Comparison of ENCODE assay signal across 24 cellular contexts in genomic region chr3:63878394-63879089, GRCh38. TPM values are rescaled to one million over a fixed set of nuclear protein-coding genes. Genes with fewer than 3 reads are reported as not detected.
DNase-seq lines count a peak whose midpoint lies in the region; ATAC-seq, FAIRE-seq and TF ChIP-seq lines count a peak whose summit lies in the region.
"Had no signal": no experiment of that assay in that cellular context is flagged by ENCODE, and none has a peak within 500 bp of the region (broad histone marks: within the 10 kb centered on the region; RNA-seq: fewer than 3 reads in every experiment).

No MANE protein-coding gene starts in this region.

- TF ChIP-seq CTCF in MM.1S (IDR thresholded peaks at IDR 0.05; ENCODE audit: low read length) (no peak), astrocyte (IDR thresholded peaks at IDR 0.05; ENCODE audit: insufficient read depth, low read depth, low read length) (no peak), neural progenitor cell (IDR thresholded peaks at IDR 0.05) (no peak)

- no peak for ATAC-seq in activated CD4-positive, CD25-positive, alpha-beta regulatory T cell treated with anti-CD3 and anti-CD28 coated beads, Interleukin-2, amount 50 U/mL, for 24 hours
- ATAC-seq: right cardiac atrium had no signal

- H3K9ac ChIP-seq in MM.1S (ENCODE audit: low read length): no peak overlapping the region
- no peak overlapping the region for H3K9ac ChIP-seq in astrocyte (ENCODE audit: low read length)
- peak overlapping the region; percentile 12 for H3K9ac ChIP-seq in neural progenitor cell

- H3K9me3 Mint-ChIP-seq in T-helper 1 cell treated with Interleukin-12 subunit alpha and Interleukin-12 subunit beta and Interleukin-4 antibody, amounts not matched to agents 30 μg/mL and 1 μg/mL, for 36 hours: no peaks in the 10 kb centered on the region
- H3K9me3 Mint-ChIP-seq in astrocyte (ENCODE audit: unreplicated experiment): no peaks in the 10 kb centered on the region
- no peaks in the 10 kb centered on the region for H3K9me3 Mint-ChIP-seq in neural progenitor cell
- H3K9me3 Mint-ChIP-seq: CD14-positive monocyte had no signal

- FAIRE-seq in astrocyte (lab: Jason Lieb, UNC): no peak
- FAIRE-seq: colon, endometrium had no signal

- H2AFZ ChIP-seq in MM.1S (ENCODE audit: low read length) (no peak overlapping the region), astrocyte (ENCODE audit: low read depth, low read length) (no peak overlapping the region), neural progenitor cell (replicated peaks) (no peak overlapping the region)

- peaks cover 24% of the 10 kb centered on the region for H3K4me1 ChIP-seq in MM.1S (ENCODE audit: low read length)
- peaks cover 12% of the 10 kb centered on the region for H3K4me1 ChIP-seq in astrocyte (ENCODE audit: insufficient read depth, low read length)
- peaks cover 20% of the 10 kb centered on the region for H3K4me1 ChIP-seq in neural progenitor cell

- H3K4me3 ChIP-seq in MM.1S (ENCODE audit: low read length) (no peak overlapping the region), astrocyte (ENCODE audit: insufficient read depth, low read depth, low read length) (no peak overlapping the region), neural progenitor cell (no peak overlapping the region)
- H3K4me3 ChIP-seq: thoracic aorta had no signal

- H3K27ac ChIP-seq in MM.1S (ENCODE audit: low read length) (peak overlapping the region; percentile 34; the same call in 1 of the 2 replicates), astrocyte (ENCODE audit: low read depth, low read length) (no peak overlapping the region), neural progenitor cell (no peak overlapping the region)
- H3K27ac ChIP-seq: thoracic aorta had no signal

- H3K27me3 ChIP-seq in MM.1S (replicated peaks; ENCODE audit: insufficient read depth, low read length): no peaks in the 10 kb centered on the region
- no peaks in the 10 kb centered on the region for H3K27me3 ChIP-seq in astrocyte (ENCODE audit: insufficient read depth, low read length)
- no peaks in the 10 kb centered on the region for H3K27me3 ChIP-seq in neural progenitor cell

- H3K9me3 ChIP-seq in MM.1S (replicated peaks; ENCODE audit: insufficient read depth, low read length) (no peaks in the 10 kb centered on the region), astrocyte (ENCODE audit: insufficient read depth, low read depth, low read length) (no peaks in the 10 kb centered on the region), neural progenitor cell (ENCODE audit: low read depth) (no peaks in the 10 kb centered on the region)
- H3K9me3 ChIP-seq: thoracic aorta had no signal

- H4K20me1 ChIP-seq in MM.1S (ENCODE audit: insufficient read depth, low read length) (no peaks in the 10 kb centered on the region), astrocyte (ENCODE audit: insufficient read depth, low read length) (peaks cover 87% of the 10 kb centered on the region), neural progenitor cell (ENCODE audit: low read depth) (peaks cover 79% of the 10 kb centered on the region)

- peaks cover 29% of the 10 kb centered on the region for H3K4me1 Mint-ChIP-seq in T-helper 1 cell treated with Interleukin-12 subunit alpha and Interleukin-12 subunit beta and Interleukin-4 antibody, amounts not matched to agents 30 μg/mL and 1 μg/mL, for 36 hours (ENCODE audit: low read depth)
- peaks cover 18% of the 10 kb centered on the region for H3K4me1 Mint-ChIP-seq in astrocyte (ENCODE audit: low read depth, unreplicated experiment)
- H3K4me1 Mint-ChIP-seq in neural progenitor cell: peaks cover 37% of the 10 kb centered on the region

- H3K9me2 ChIP-seq in MM.1S (replicated peaks; ENCODE audit: insufficient read depth, low read length): no peaks in the 10 kb centered on the region

- H3K4me3 Mint-ChIP-seq in T-helper 1 cell treated with Interleukin-12 subunit alpha and Interleukin-12 subunit beta and Interleukin-4 antibody, amounts not matched to agents 30 μg/mL and 1 μg/mL, for 36 hours: no peak overlapping the region
- H3K4me3 Mint-ChIP-seq in astrocyte (ENCODE audit: unreplicated experiment): no peak overlapping the region
- no peak overlapping the region for H3K4me3 Mint-ChIP-seq in neural progenitor cell
- H3K4me3 Mint-ChIP-seq: CD14-positive monocyte had no signal

- DNase-seq in T-helper 1 cell: no peak
- peak; percentile 63 for DNase-seq in MM.1S
- DNase-seq in astrocyte (ENCODE audit: low read depth): no peak
- DNase-seq in neural progenitor cell (ENCODE audit: low spot score): no peak
- DNase-seq in NCI-H128 (lab: John Stamatoyannopoulos, UW; ENCODE audit: unreplicated experiment): no peak
- no peak for DNase-seq in NCI-H146 treated with DMSO at 0.1 percent for 48 hours (lab: John Stamatoyannopoulos, UW; ENCODE audit: unreplicated experiment)
- DNase-seq: activated gamma-delta T cell treated with Interleukin-2 at 50 U/mL for 16 hours, head of caudate nucleus, KG1, NCI-H1092 treated with DMSO at 0.1 percent for 48 hours, NCI-H2107, NCI-H526, right cardiac atrium, Right ventricle myocardium superior had no signal

- H3K4me2 ChIP-seq in MM.1S (ENCODE audit: low read depth, low read length): peak overlapping the region; percentile 68
- peak overlapping the region; percentile 9 for H3K4me2 ChIP-seq in astrocyte (ENCODE audit: low read length)
- no peak overlapping the region for H3K4me2 ChIP-seq in neural progenitor cell

- peaks cover 18% of the 10 kb centered on the region for H3F3A ChIP-seq in MM.1S (ENCODE audit: insufficient read depth, low read length)
- H3F3A ChIP-seq in neural progenitor cell (ENCODE audit: low read depth): no peaks in the 10 kb centered on the region

- H3K27ac Mint-ChIP-seq in T-helper 1 cell treated with Interleukin-12 subunit alpha and Interleukin-12 subunit beta and Interleukin-4 antibody, amounts not matched to agents 30 μg/mL and 1 μg/mL, for 36 hours: peak overlapping the region; percentile 12
- H3K27ac Mint-ChIP-seq in astrocyte (ENCODE audit: unreplicated experiment): no peak overlapping the region
- H3K27ac Mint-ChIP-seq in neural progenitor cell: no peak overlapping the region

- H3K79me2 ChIP-seq in MM.1S (ENCODE audit: low read length): peaks cover 84% of the 10 kb centered on the region
- H3K79me2 ChIP-seq in astrocyte (ENCODE audit: insufficient read depth, low read length): peaks cover 74% of the 10 kb centered on the region
- peaks cover 97% of the 10 kb centered on the region for H3K79me2 ChIP-seq in neural progenitor cell (ENCODE audit: low read depth)

- H3K27me3 Mint-ChIP-seq in T-helper 1 cell treated with Interleukin-12 subunit alpha and Interleukin-12 subunit beta and Interleukin-4 antibody, amounts not matched to agents 30 μg/mL and 1 μg/mL, for 36 hours (ENCODE audit: low read depth): no peaks in the 10 kb centered on the region
- H3K27me3 Mint-ChIP-seq in astrocyte (ENCODE audit: low read depth, unreplicated experiment): no peaks in the 10 kb centered on the region
- H3K27me3 Mint-ChIP-seq in neural progenitor cell (ENCODE audit: insufficient read depth, low read depth): no peaks in the 10 kb centered on the region

- peaks cover 2% of the 10 kb centered on the region for H3K36me3 Mint-ChIP-seq in T-helper 1 cell treated with Interleukin-12 subunit alpha and Interleukin-12 subunit beta and Interleukin-4 antibody, amounts not matched to agents 30 μg/mL and 1 μg/mL, for 36 hours (ENCODE audit: low read depth)
- no peaks in the 10 kb centered on the region for H3K36me3 Mint-ChIP-seq in astrocyte (ENCODE audit: low read depth, unreplicated experiment)
- peaks cover 4% of the 10 kb centered on the region for H3K36me3 Mint-ChIP-seq in neural progenitor cell

- H3K36me3 ChIP-seq in MM.1S (replicated peaks; ENCODE audit: insufficient read depth, low read length): no peaks in the 10 kb centered on the region
- no peaks in the 10 kb centered on the region for H3K36me3 ChIP-seq in astrocyte (ENCODE audit: insufficient read depth, low read length)
- H3K36me3 ChIP-seq in neural progenitor cell: no peaks in the 10 kb centered on the region
- H3K36me3 ChIP-seq: thoracic aorta had no signal

RNA-seq across cellular contexts. Expression of gene ATXN7, which starts 14.9 kb away (rescaled TPM):
- 17.6 and 19.2 TPM in 2 replicates for total RNA-seq in astrocyte
- 22.4 and 30.4 TPM in 2 replicates for total RNA-seq in neural progenitor cell (ENCODE audit: low replicate concordance)

RNA-seq across cellular contexts. Expression of gene THOC7, which starts 14.9 kb away (rescaled TPM):
- total RNA-seq in astrocyte: 56.9 and 61.6 TPM in 2 replicates
- total RNA-seq in neural progenitor cell (ENCODE audit: low replicate concordance): 63.0 and 141 TPM in 2 replicates

RNA-seq across cellular contexts. Expression of gene SCAANT1, which starts 33.6 kb away (rescaled TPM):
- total RNA-seq in astrocyte (not detected in 2 replicates), neural progenitor cell (ENCODE audit: low replicate concordance) (not detected in 2 replicates)
- total RNA-seq: liver; OCI-LY7; omental fat pad; right cardiac atrium; Right ventricle myocardium superior; T-helper 2 cell treated with Interferon-gamma antibody and Interleukin-4, amounts not matched to agents 100 ng/mL and 5 ng/mL, for 36 hours; thoracic aorta had no signal

RNA-seq across cellular contexts. Expression of gene C3orf49, which starts 59.4 kb away (rescaled TPM):
- total RNA-seq in astrocyte: not detected in 2 replicates
- not detected in 2 replicates for total RNA-seq in neural progenitor cell (ENCODE audit: low replicate concordance)
- total RNA-seq: liver; OCI-LY7; omental fat pad; right cardiac atrium; Right ventricle myocardium superior; T-helper 2 cell treated with Interferon-gamma antibody and Interleukin-4, amounts not matched to agents 100 ng/mL and 5 ng/mL, for 36 hours; thoracic aorta had no signal
